ENCODE assay signal across 21 cellular contexts in the genomic region with DNA sequence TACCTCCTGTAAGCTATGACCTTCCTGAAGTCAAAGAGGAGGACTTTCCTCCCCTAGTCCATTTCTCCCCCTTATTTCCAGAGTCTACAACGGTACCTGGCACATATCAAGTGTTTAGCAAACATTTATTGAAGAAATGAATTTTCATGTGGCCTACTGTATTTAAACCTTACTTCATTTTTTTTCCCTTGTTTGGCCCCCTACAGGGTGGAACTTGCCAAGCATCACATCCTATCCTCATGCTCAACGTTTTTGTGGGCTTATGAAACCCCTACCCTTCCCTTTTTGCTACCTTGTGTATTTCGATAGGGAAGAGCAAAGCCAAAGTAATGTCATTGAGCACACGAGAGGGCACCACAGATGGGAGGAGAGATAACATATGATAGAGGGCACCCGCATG.
DNase-seq lines count a peak whose midpoint lies in the region; ATAC-seq and TF ChIP-seq lines count a peak whose summit lies in the region.
"Had no signal": no experiment of that assay in that cellular context is flagged by ENCODE, and none has a peak within 500 bp of the region (broad histone marks: within the 10 kb centered on the region; RNA-seq: fewer than 3 reads in every experiment).

No MANE protein-coding gene starts in this region.

- H3K27ac Mint-ChIP-seq in endodermal cell (no peak overlapping the region), mesothelial cell of epicardium (no peak overlapping the region), type B pancreatic cell (no peak overlapping the region)
- H3K27ac Mint-ChIP-seq: CD4-positive, alpha-beta memory T cell had no signal

- no peak overlapping the region for H3K9ac ChIP-seq in endodermal cell (ENCODE audit: extremely low read depth, low read length, poor library complexity, severe bottlenecking)
- H3K9ac ChIP-seq: BLaER1 treated with 17β-estradiol and CSF1 and Interleukin-3, amounts not matched to agents 10 nM and 100 nM had no signal

- peaks cover under 1% of the 10 kb centered on the region for H3K36me3 Mint-ChIP-seq in endodermal cell (ENCODE audit: low read depth)
- H3K36me3 Mint-ChIP-seq in mesothelial cell of epicardium: no peaks in the 10 kb centered on the region
- no peaks in the 10 kb centered on the region for H3K36me3 Mint-ChIP-seq in type B pancreatic cell
- H3K36me3 Mint-ChIP-seq: CD4-positive, alpha-beta memory T cell had no signal

- H3K27ac ChIP-seq in endodermal cell (ENCODE audit: low read depth, low read length): no peak overlapping the region
- no peak overlapping the region for H3K27ac ChIP-seq in right atrium auricular region
- H3K27ac ChIP-seq: BLaER1 treated with 17β-estradiol and CSF1 and Interleukin-3, amounts not matched to agents 10 nM and 100 nM; SJSA1 had no signal

- H3K36me3 ChIP-seq in endodermal cell (ENCODE audit: control insufficient read depth, insufficient read depth, low read length): no peaks in the 10 kb centered on the region
- no peaks in the 10 kb centered on the region for H3K36me3 ChIP-seq in right atrium auricular region
- H3K36me3 ChIP-seq: BLaER1 treated with 17β-estradiol and CSF1 and Interleukin-3, amounts not matched to agents 10 nM and 100 nM; SJSA1 had no signal

- H3K27me3 Mint-ChIP-seq in endodermal cell (ENCODE audit: insufficient read depth): no peaks in the 10 kb centered on the region
- H3K27me3 Mint-ChIP-seq in mesothelial cell of epicardium (ENCODE audit: low read depth): no peaks in the 10 kb centered on the region
- H3K27me3 Mint-ChIP-seq in type B pancreatic cell: peaks cover 4% of the 10 kb centered on the region
- H3K27me3 Mint-ChIP-seq: CD4-positive, alpha-beta memory T cell had no signal

- DNase-seq in NB4 (ENCODE audit: low read depth) (peak; percentile 2), endodermal cell (no peak), mesothelial cell of epicardium (ENCODE audit: low spot score in 2 of 2, unreplicated experiment in 2 of 2) (no peak), type B pancreatic cell (ENCODE audit: extremely low spot score, unreplicated experiment) (no peak), activated gamma-delta T cell treated with Interleukin-2 at 50 U/mL for 16 hours (no peak), COR-L47 (lab: John Stamatoyannopoulos, UW) (no peak), right atrium auricular region (ENCODE audit: low spot score) (no peak)
- DNase-seq: CD4-positive, alpha-beta memory T cell; DMS153; GDM1; H7; Kasumi-1; NCI-H1417; NCI-H187; NCI-H446 treated with DMSO at 0.1 percent for 48 hours; NCI-H526 treated with DMSO at 0.1 percent for 48 hours; OCI-M1 had no signal

- H3K4me3 ChIP-seq in NB4 (ENCODE audit: low read depth, low read length): no peak overlapping the region
- no peak overlapping the region for H3K4me3 ChIP-seq in endodermal cell (ENCODE audit: low read length)
- no peak overlapping the region for H3K4me3 ChIP-seq in right atrium auricular region
- H3K4me3 ChIP-seq: BLaER1 treated with 17β-estradiol and CSF1 and Interleukin-3, amounts not matched to agents 10 nM and 100 nM; SJSA1 had no signal

- H3K9me3 Mint-ChIP-seq in endodermal cell: peaks cover under 1% of the 10 kb centered on the region
- no peaks in the 10 kb centered on the region for H3K9me3 Mint-ChIP-seq in mesothelial cell of epicardium
- peaks cover 8% of the 10 kb centered on the region for H3K9me3 Mint-ChIP-seq in type B pancreatic cell

- no peak for TF ChIP-seq CTCF in NB4 (IDR thresholded peaks at IDR 0.05; ENCODE audit: low read depth, low read length)
- TF ChIP-seq CTCF in endodermal cell (conservative IDR thresholded peaks at IDR 0.05): peak; percentile 63
- TF ChIP-seq CTCF in mesothelial cell of epicardium (IDR thresholded peaks at IDR 0.05; ENCODE audit: unreplicated experiment): peak; percentile 16
- TF ChIP-seq CTCF in type B pancreatic cell (conservative IDR thresholded peaks at IDR 0.05): peak; percentile 54
- TF ChIP-seq CTCF in right atrium auricular region (IDR thresholded peaks at IDR 0.05): no peak

- H3K27me3 ChIP-seq in endodermal cell (ENCODE audit: control insufficient read depth, insufficient read depth, low read length, poor library complexity, severe bottlenecking) (no peaks in the 10 kb centered on the region), right atrium auricular region (no peaks in the 10 kb centered on the region)
- H3K27me3 ChIP-seq: BLaER1 treated with 17β-estradiol and CSF1 and Interleukin-3, amounts not matched to agents 10 nM and 100 nM; SJSA1 had no signal

- H3K4me1 ChIP-seq in endodermal cell (ENCODE audit: control insufficient read depth, insufficient read depth, low read length) (peaks cover 6% of the 10 kb centered on the region), right atrium auricular region (no peaks in the 10 kb centered on the region)
- H3K4me1 ChIP-seq: BLaER1 treated with 17β-estradiol and CSF1 and Interleukin-3, amounts not matched to agents 10 nM and 100 nM; SJSA1 had no signal

- H3K9me3 ChIP-seq in endodermal cell (ENCODE audit: control insufficient read depth, low read length) (no peaks in the 10 kb centered on the region), right atrium auricular region (no peaks in the 10 kb centered on the region)
- H3K9me3 ChIP-seq: BLaER1 treated with 17β-estradiol and CSF1 and Interleukin-3, amounts not matched to agents 10 nM and 100 nM; SJSA1 had no signal

- H3K4me1 Mint-ChIP-seq in endodermal cell (peaks cover 31% of the 10 kb centered on the region), mesothelial cell of epicardium (peaks cover 18% of the 10 kb centered on the region), type B pancreatic cell (ENCODE audit: unreplicated experiment) (peaks cover 17% of the 10 kb centered on the region)
- H3K4me1 Mint-ChIP-seq: CD4-positive, alpha-beta memory T cell had no signal

- no peak overlapping the region for H3K4me3 Mint-ChIP-seq in endodermal cell
- no peak overlapping the region for H3K4me3 Mint-ChIP-seq in mesothelial cell of epicardium
- no peak overlapping the region for H3K4me3 Mint-ChIP-seq in type B pancreatic cell
- H3K4me3 Mint-ChIP-seq: CD4-positive, alpha-beta memory T cell had no signal

- WGBS in endodermal cell (ENCODE audit: insufficient coverage in 1 of 2, insufficient read length in 1 of 2), 2 experiments: 90 to 94% methylated on average over 3 to 5 of the region's 5 CpGs

- TF ChIP-seq POLR2A in NB4 (IDR thresholded peaks at IDR 0.05; ENCODE audit: extremely low read depth, insufficient read length): no peak

- no peak for ATAC-seq in GM18873 (IDR thresholded peaks at IDR 0.05; ENCODE audit: low FRiP score, unreplicated experiment)
- ATAC-seq: Right ventricle myocardium inferior had no signal

Comparison
In these comparisons a context has a peak if more than half of its experiments do, and no peak if none do; other contexts are left out.
1. CTCF ChIP-seq: peak in endodermal cell (single experiment), mesothelial cell of epicardium (single experiment) and type B pancreatic cell (single experiment); none in NB4 (single experiment) and right atrium auricular region (0 of 2).